Comparison of ENCODE assay signal across 10 cellular contexts in the genomic region with DNA sequence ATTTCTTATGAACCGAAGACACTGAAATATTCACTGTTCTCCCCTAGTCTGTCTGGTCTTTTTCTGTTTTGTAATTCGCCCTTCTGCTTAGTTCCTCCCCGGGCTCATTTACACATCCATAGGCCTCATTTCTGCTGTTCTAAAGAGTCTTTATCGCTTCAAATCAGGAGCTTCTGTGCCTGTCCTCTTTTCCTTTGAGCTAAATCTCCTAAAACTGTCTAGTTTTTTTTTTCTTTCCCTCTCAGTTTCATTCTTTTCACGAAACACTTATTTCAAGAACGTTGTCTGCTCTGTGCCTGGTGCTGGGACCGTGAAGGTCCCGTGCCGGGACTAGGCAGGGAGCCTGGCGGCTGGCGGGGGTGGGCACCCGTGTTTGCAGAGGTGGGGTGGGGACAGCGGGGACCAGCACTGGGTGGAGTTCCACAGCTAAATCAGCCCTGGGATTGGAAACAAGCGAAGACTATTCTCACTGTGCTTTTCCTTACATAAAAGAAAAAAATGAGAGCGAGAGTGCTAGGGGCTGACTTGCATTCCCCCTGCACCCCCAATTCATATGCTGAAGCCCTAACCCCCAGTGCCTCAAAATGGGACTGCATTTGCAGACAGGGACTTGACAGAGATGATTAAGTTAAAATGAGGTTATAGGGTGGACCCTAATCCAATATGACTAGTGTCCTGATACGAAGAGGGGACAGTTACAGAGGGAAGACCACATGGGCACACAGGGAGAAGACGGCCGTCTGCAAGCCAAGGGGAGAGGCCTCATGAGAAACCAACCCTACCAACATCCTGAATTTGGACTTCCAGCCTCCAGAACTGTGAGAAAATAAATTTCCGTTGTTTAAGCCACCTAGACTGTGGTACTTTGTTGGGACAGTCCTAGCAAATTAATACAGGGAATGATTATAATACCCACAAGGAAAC. TPM values are rescaled to one million over a fixed set of nuclear protein-coding genes. Genes with fewer than 3 reads are reported as not detected.
A peak's percentile ranks its signal among the peaks of the same experiment; 100 is the strongest.
DNase-seq lines count a peak whose midpoint lies in the region; TF ChIP-seq lines count a peak whose summit lies in the region.
"Had no signal": no experiment of that assay in that cellular context is flagged by ENCODE, and none has a peak within 500 bp of the region (broad histone marks: within the 10 kb centered on the region; RNA-seq: fewer than 3 reads in every experiment).

No MANE protein-coding gene starts in this region.

- peaks cover 4% of the 10 kb centered on the region for H3K4me1 ChIP-seq in Loucy (ENCODE audit: insufficient read depth, low read length, poor library complexity, severe bottlenecking)
- H3K4me1 ChIP-seq in esophagus squamous epithelium, result peaks cover 0 to 28% (median 5%) of the 10 kb centered on the region in 3 donors
- peaks cover 8% of the 10 kb centered on the region for H3K4me1 ChIP-seq in neural progenitor cell
- H3K4me1 ChIP-seq in SJCRH30, result no peaks in the 10 kb centered on the region

- H3K79me2 ChIP-seq in Loucy (ENCODE audit: insufficient read depth, low read length), result no peaks in the 10 kb centered on the region
- H3K79me2 ChIP-seq in neural progenitor cell (ENCODE audit: low read depth), result no peaks in the 10 kb centered on the region

- H3K9ac ChIP-seq in Loucy (ENCODE audit: low read depth, low read length, poor library complexity, severe bottlenecking) (no peak overlapping the region), neural progenitor cell (no peak overlapping the region)

- H3F3A ChIP-seq in Loucy (ENCODE audit: low read depth) (no peaks in the 10 kb centered on the region), neural progenitor cell (ENCODE audit: low read depth) (peaks cover 25% of the 10 kb centered on the region)

- no peaks in the 10 kb centered on the region for H3K36me3 ChIP-seq in Loucy (ENCODE audit: insufficient read depth, low read length)
- peaks cover 0 to 9% (median 0%) of the 10 kb centered on the region in 3 donors for H3K36me3 ChIP-seq in esophagus squamous epithelium
- H3K36me3 ChIP-seq in neural progenitor cell, result no peaks in the 10 kb centered on the region
- H3K36me3 ChIP-seq in SJCRH30, result no peaks in the 10 kb centered on the region

- peaks cover 0 to 7% (median 3%) of the 10 kb centered on the region in 3 donors for H3K27me3 Mint-ChIP-seq in CD14-positive monocyte (ENCODE audit: low read depth in 3 of 3)
- peaks cover 8% of the 10 kb centered on the region for H3K27me3 Mint-ChIP-seq in neural progenitor cell (ENCODE audit: insufficient read depth, low read depth)

- H3K27ac ChIP-seq in esophagus squamous epithelium, result peak overlapping the region in 3 of 4 donors; percentile 11 to 96 (median 93)
- H3K27ac ChIP-seq in neural progenitor cell, result no peak overlapping the region
- H3K27ac ChIP-seq in SJCRH30, result no peak overlapping the region

- H3K4me3 ChIP-seq in Loucy (ENCODE audit: low read length, poor library complexity, severe bottlenecking) (peak overlapping the region; percentile 64), esophagus squamous epithelium (peak overlapping the region in 2 of 4 donors; percentile 74 to 82), neural progenitor cell (peak overlapping the region; percentile 56), SJCRH30 (no peak overlapping the region; the same call in 1 of the 2 replicates)

- DNase-seq in CD14-positive monocyte (ENCODE audit: low spot score), result no peak
- no peak for DNase-seq in esophagus squamous epithelium (lab: John Stamatoyannopoulos, UW)
- no peak for DNase-seq in neural progenitor cell (ENCODE audit: low spot score)
- no peak for DNase-seq in NCI-H446 (lab: John Stamatoyannopoulos, UW)
- DNase-seq in SJCRH30, result no peak
- DNase-seq in activated effector memory CD4-positive, alpha-beta T cell treated with anti-CD3 and anti-CD28 coated beads, Interleukin-2, amount 50 U/mL, for 16 hours, result no peak
- DNase-seq in NCI-H510A (lab: John Stamatoyannopoulos, UW), result no peak
- DNase-seq: NCI-H2029, SW 1271 had no signal

- H2AFZ ChIP-seq in Loucy (ENCODE audit: low read length), result no peak overlapping the region
- peak overlapping the region; percentile 22 for H2AFZ ChIP-seq in neural progenitor cell (replicated peaks)

- no peaks in the 10 kb centered on the region for H3K9me3 Mint-ChIP-seq in CD14-positive monocyte
- H3K9me3 Mint-ChIP-seq in neural progenitor cell, result peaks cover 2% of the 10 kb centered on the region

- 44 to 61% methylated on average over 12 to 19 of the region's 19 CpGs for WGBS in esophagus squamous epithelium, 2 donors

- H3K9me3 ChIP-seq in Loucy (ENCODE audit: insufficient read depth, low read depth, low read length) (no peaks in the 10 kb centered on the region), esophagus squamous epithelium (no peaks in the 10 kb centered on the region), neural progenitor cell (ENCODE audit: low read depth) (no peaks in the 10 kb centered on the region), SJCRH30 (replicated peaks) (no peaks in the 10 kb centered on the region)

- H3K36me3 Mint-ChIP-seq in CD14-positive monocyte, result no peaks in the 10 kb centered on the region
- H3K36me3 Mint-ChIP-seq in neural progenitor cell, result no peaks in the 10 kb centered on the region

- peak overlapping the region; percentile 53 to 98 for H3K4me3 Mint-ChIP-seq in CD14-positive monocyte
- peak overlapping the region; percentile 88 for H3K4me3 Mint-ChIP-seq in neural progenitor cell

- H3K4me2 ChIP-seq in Loucy (ENCODE audit: low read depth, low read length, poor library complexity, severe bottlenecking) (peak overlapping the region; percentile 22), neural progenitor cell (peak overlapping the region; percentile 73)

- H3K4me1 Mint-ChIP-seq in CD14-positive monocyte, result peaks cover 17% of the 10 kb centered on the region
- peaks cover 11% of the 10 kb centered on the region for H3K4me1 Mint-ChIP-seq in neural progenitor cell

- H3K9me2 ChIP-seq in Loucy (replicated peaks; ENCODE audit: low read depth, low read length), result no peaks in the 10 kb centered on the region

- TF ChIP-seq POLR2A in esophagus squamous epithelium (IDR thresholded peaks at IDR 0.05), result no peak

- H3K27me3 ChIP-seq in Loucy (ENCODE audit: insufficient read depth, low read length, poor library complexity, severe bottlenecking) (no peaks in the 10 kb centered on the region), esophagus squamous epithelium (no peaks in the 10 kb centered on the region), neural progenitor cell (peaks cover 26% of the 10 kb centered on the region), SJCRH30 (no peaks in the 10 kb centered on the region)

- H3K27ac Mint-ChIP-seq in CD14-positive monocyte, result peak overlapping the region in 1 of 7 donors; percentile 51
- H3K27ac Mint-ChIP-seq in neural progenitor cell, result peak overlapping the region; percentile 10

- intact Hi-C loops in CD14-positive monocyte (cut with micrococcal nuclease), result loop anchor here in 1 of 2 donors (10.0 kb wide), 1 partner anchor 114 kb away; no protein-coding TSS in a partner anchor
- intact Hi-C loops in esophagus squamous epithelium (cut with DNase I), result no loop called here

- TF ChIP-seq CTCF in CD14-positive monocyte (IDR thresholded peaks at IDR 0.05) (no peak), Loucy (conservative IDR thresholded peaks at IDR 0.05; ENCODE audit: low read length) (no peak), esophagus squamous epithelium (IDR thresholded peaks at IDR 0.05) (no peak), neural progenitor cell (IDR thresholded peaks at IDR 0.05) (no peak)

- H4K20me1 ChIP-seq in Loucy (ENCODE audit: insufficient read depth, low read length, poor library complexity, severe bottlenecking) (no peaks in the 10 kb centered on the region), neural progenitor cell (ENCODE audit: low read depth) (no peaks in the 10 kb centered on the region)

RNA-seq across cellular contexts. Expression of gene TMEM220, which starts 1.4 kb away (rescaled TPM):
- polyA plus RNA-seq in CD14-positive monocyte, result 1 to 10 TPM in 1 of 2 donors, under 1 TPM in 1; 0.33 to 4.8 TPM
- total RNA-seq in esophagus squamous epithelium, result 1 to 10 TPM; 1.4 to 9.5 (median 6.3) TPM
- total RNA-seq in neural progenitor cell (ENCODE audit: low replicate concordance), result 0.28 and 1.5 TPM in 2 replicates
- 0.99 and 1.1 TPM in 2 replicates for total RNA-seq in SJCRH30 (2014; rRNA removed; shearing (Covaris generic))

RNA-seq across cellular contexts. Expression of gene ADPRM, which starts 33.8 kb away (rescaled TPM):
- polyA plus RNA-seq in CD14-positive monocyte, result 1 to 10 TPM; 6.0 to 9.3 TPM
- total RNA-seq in esophagus squamous epithelium (10 to 100 TPM in 1 of 4 donors, 1 to 10 TPM in 3; 3.3 to 11.8 (median 4.4) TPM), neural progenitor cell (ENCODE audit: low replicate concordance) (8.9 and 10.2 TPM in 2 replicates)
- total RNA-seq in SJCRH30 (2014; rRNA removed; shearing (Covaris generic)), result 4.4 and 5.9 TPM in 2 replicates

RNA-seq across cellular contexts. Expression of gene SCO1, which starts 33.9 kb away (rescaled TPM):
- polyA plus RNA-seq in CD14-positive monocyte, result 10 to 100 TPM; 11.6 to 14.6 TPM
- 10 to 100 TPM; 15.4 to 25.6 (median 20.3) TPM for total RNA-seq in esophagus squamous epithelium
- total RNA-seq in neural progenitor cell (ENCODE audit: low replicate concordance), result 32.4 and 39.0 TPM in 2 replicates
- total RNA-seq in SJCRH30 (2014; rRNA removed; shearing (Covaris generic)), result 28.5 and 29.5 TPM in 2 replicates

Comparison
In these comparisons a context has a peak if more than half of its experiments do, and no peak if none do; other contexts are left out.
1. H3K27ac ChIP-seq: peak in esophagus squamous epithelium (3 of 4); none in neural progenitor cell (single experiment) and SJCRH30 (single experiment).